In the genomic region with DNA sequence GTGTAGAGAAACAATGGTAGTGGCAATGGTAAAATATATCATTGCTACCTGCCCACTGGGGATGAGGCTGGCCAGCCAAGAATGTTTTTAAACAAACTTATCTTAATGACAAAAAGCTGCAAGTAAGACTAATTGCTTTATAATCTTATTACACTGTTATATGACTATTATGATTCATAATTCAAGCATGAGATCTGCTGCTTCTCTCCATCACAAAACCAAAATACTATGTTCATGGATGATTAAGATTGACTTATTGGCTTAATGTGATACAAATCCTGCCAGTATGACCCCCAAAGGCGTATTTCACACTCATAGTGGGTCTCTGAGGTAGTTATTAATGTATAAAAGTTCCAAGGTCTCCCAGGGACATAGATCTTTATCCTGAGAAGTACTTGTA, we compare ENCODE assay signal across 20 cellular contexts.
"Had no signal": no experiment of that assay in that cellular context is flagged by ENCODE, and none has a peak within 500 bp of the region (broad histone marks: within the 10 kb centered on the region; RNA-seq: fewer than 3 reads in every experiment).

No MANE protein-coding gene starts in this region.

- H3K4me3 ChIP-seq: coronary artery, esophagus muscularis mucosa, lung, tibial artery, uterus had no signal

- H3K36me3 ChIP-seq: uterus had no signal

- H3K27me3 ChIP-seq: esophagus muscularis mucosa, tibial artery, uterus had no signal

- H3K4me1 ChIP-seq: tibial artery, uterus had no signal

- DNase-seq: activated CD4-positive, alpha-beta T cell treated with anti-CD3 and anti-CD28 coated beads, Interleukin-2, amount 10 ng/mL, durations not matched to agents 7 days and 5 days; activated CD4-positive, CD25-positive, alpha-beta regulatory T cell; activated CD8-positive, alpha-beta memory T cell treated with anti-CD3 and anti-CD28 coated beads for 24 hours; activated naive CD4-positive, alpha-beta T cell treated with Interleukin-2 at 50 U/mL for 16 hours; activated naive CD8-positive, alpha-beta T cell treated with anti-CD3 and anti-CD28 coated beads, Interleukin-2, amount 50 U/mL, for 24 hours; central memory CD4-positive, alpha-beta T cell; effector CD4-positive, alpha-beta T cell; foreskin melanocyte; left cardiac atrium; midbrain; naive B cell; retina; stimulated activated CD4-positive, alpha-beta T cell treated with anti-CD3 and anti-CD28 coated beads, Interleukin-15, amount 100 ng/mL, for 24 hours; stimulated activated CD4-positive, alpha-beta T cell treated with anti-CD3 and anti-CD28 coated beads, Interleukin-4, amount 100 ng/mL, for 24 hours; stimulated activated naive CD4-positive, alpha-beta T cell; tibial artery; uterus had no signal

- H3K27ac ChIP-seq: esophagus muscularis mucosa, tibial artery, uterus had no signal

- H3K9me3 ChIP-seq: esophagus muscularis mucosa, tibial artery, uterus had no signal
